In genomic region chr3:51959651-51960050, GRCh38 we compare ENCODE assay signal across 22 cellular contexts. TPM values are rescaled to one million over a fixed set of nuclear protein-coding genes. Genes with fewer than 3 reads are reported as not detected.
"Had no signal": no experiment of that assay in that cellular context is flagged by ENCODE, and none has a peak within 500 bp of the region (broad histone marks: within the 10 kb centered on the region; RNA-seq: fewer than 3 reads in every experiment).

No MANE protein-coding gene starts in this region.

- DNase-seq: KBM-7, MV-4-11, NCI-H1048, NCI-H1105, NCI-H1417 treated with DMSO at 0.1 percent for 48 hours, NCI-H187, NCI-H2029, NCI-H2081 treated with DMSO at 0.1 percent for 48 hours, NCI-H2171, NCI-H226, NCI-H446, NCI-H510A, NCI-H524 treated with DMSO at 0.1 percent for 48 hours, NCI-H69, NCI-H774, RPMI8226, SIG-M5 had no signal

- H3K4me3 ChIP-seq: SJSA1, SK-N-MC had no signal

- H3K27ac ChIP-seq: SJSA1, SK-N-MC had no signal

- H3K9me3 ChIP-seq: SJSA1 had no signal

- H3K27me3 ChIP-seq: SJSA1 had no signal

RNA-seq across cellular contexts. Expression of gene GPR62, which starts 4.5 kb away (rescaled TPM):
- total RNA-seq: HT-29, LHCN-M2, MCF 10A, SJSA1 had no signal
